Comparison of ENCODE assay signal across 8 cellular contexts in genomic region chr5:79990598-79991507, GRCh38. TPM values are rescaled to one million over a fixed set of nuclear protein-coding genes. Genes with fewer than 3 reads are reported as not detected.
DNase-seq lines count a peak whose midpoint lies in the region; ATAC-seq, FAIRE-seq and TF ChIP-seq lines count a peak whose summit lies in the region.

Gene MTX3 (minus strand): TSS chr5:79991262. CDS start chr5:79991238, 24 bp downstream.

- H3K36me3 ChIP-seq in A673 (ENCODE audit: insufficient read depth, low read length, poor library complexity, severe bottlenecking) = peaks cover 32% of the 10 kb centered on the region
- H3K36me3 ChIP-seq in kidney (ENCODE audit: control insufficient read depth in 1 of 2, insufficient read depth in 2 of 2, low read length in 2 of 2) = peaks cover 0 to 4% of the 10 kb centered on the region in 2 donors

- no peaks in the 10 kb centered on the region for H3K9me3 ChIP-seq in A673 (ENCODE audit: low read depth, low read length, poor library complexity, severe bottlenecking)
- no peaks in the 10 kb centered on the region for H3K9me3 ChIP-seq in kidney (ENCODE audit: control insufficient read depth in 1 of 2, low read length in 2 of 2)

- BruUV-seq in A673 (replicated peaks; lab: Mats Ljungman, UMichigan) = no TSS peak

- H3K4me3 ChIP-seq in A673 (ENCODE audit: low read depth, low read length, poor library complexity, severe bottlenecking) = peak within 1 kb of the TSS; percentile 95
- H3K4me3 ChIP-seq in kidney (ENCODE audit: low read length in 2 of 2) = peak within 1 kb of the TSS; percentile 71 to 90

- POLR2A ChIA-PET in A673 (lab: Charles Lee; ENCODE audit: low non-redundant PET) = interaction anchor here (0.6 kb wide), 1 partner anchor 16 kb away, joined by 3 read pairs; no protein-coding TSS in a partner anchor

- ATAC-seq in GM18873 (IDR thresholded peaks at IDR 0.05; ENCODE audit: low FRiP score, unreplicated experiment) = peak; percentile 77
- peak; percentile 89 for ATAC-seq in HG03139 (IDR thresholded peaks at IDR 0.05; ENCODE audit: unreplicated experiment)

- peak within 1 kb of the TSS; percentile 35 to 71 for H3K9ac ChIP-seq in kidney (ENCODE audit: low read length in 2 of 2)

- peak within 1 kb of the TSS; percentile 79 for H3K27ac ChIP-seq in A673 (ENCODE audit: low read depth, low read length, poor library complexity, severe bottlenecking)
- H3K27ac ChIP-seq in kidney (ENCODE audit: low read depth in 2 of 2, low read length in 2 of 2) = peak within 1 kb of the TSS in 1 of 2 donors; percentile 5

- H3K27me3 ChIP-seq in A673 (replicated peaks; ENCODE audit: insufficient read depth, low read depth, low read length, poor library complexity) = no peaks in the 10 kb centered on the region

- intact Hi-C loops in A673 (cut with micrococcal nuclease; ENCODE audit: unreplicated experiment) (loop anchor here (5.0 kb wide), 1 partner anchor 91 kb away; no protein-coding TSS in a partner anchor), kidney (cut with DNase I) (no loop called here)

- FAIRE-seq in kidney (lab: Jason Lieb, UNC) = no peak

- CTCF ChIA-PET in A673 (lab: Charles Lee) = interaction anchor here (1.2 kb wide), 1 partner anchor 93 kb away, joined by 5 read pairs; no protein-coding TSS in a partner anchor

- DNase-seq in A673 (ENCODE audit: low spot score) = peak; percentile 98
- DNase-seq in NCI-H446 treated with DMSO at 0.1 percent for 48 hours (lab: John Stamatoyannopoulos, UW) = peak; percentile 72
- peak; percentile 79 for DNase-seq in activated CD4-positive, alpha-beta T cell treated with anti-CD3 and anti-CD28 coated beads for 1 hour
- DNase-seq in cerebellum (ENCODE audit: low spot score) = peak; percentile 83
- DNase-seq in kidney = peak; percentile 93
- peak; percentile 66 to 76 for DNase-seq in stimulated activated CD4-positive, alpha-beta T cell treated with anti-CD3 and anti-CD28 coated beads, Interleukin-15, amount 100 ng/mL, for 1 hour (ENCODE audit: low read depth in 1 of 2, low spot score in 1 of 2)

- TF ChIP-seq CTCF in A673 (conservative IDR thresholded peaks at IDR 0.05; ENCODE audit: low read depth, low read length) = no peak
- TF ChIP-seq CTCF in kidney (IDR thresholded peaks at IDR 0.05; ENCODE audit: borderline replicate concordance, extremely low read depth, insufficient read depth) = no peak

- H3K4me1 ChIP-seq in A673 (ENCODE audit: insufficient read depth, low read length, poor library complexity, severe bottlenecking) (peaks cover 13% of the 10 kb centered on the region), kidney (ENCODE audit: control insufficient read depth in 1 of 2, insufficient read depth in 1 of 2, low read depth in 1 of 2, low read length in 2 of 2) (peaks cover 5 to 6% of the 10 kb centered on the region in 2 donors)

RNA-seq across cellular contexts. Expression of gene MTX3, which starts in this region (rescaled TPM):
- 24.2 and 28.1 TPM in 2 replicates for total RNA-seq in A673 (2021)
- total RNA-seq in cerebellum = 22.7 TPM
- total RNA-seq in kidney = 18.7 TPM
- polyA plus RNA-seq in kidney (ENCODE audit: insufficient read depth, low read depth, low replicate concordance) = 6.1 TPM
